In the genomic region with DNA sequence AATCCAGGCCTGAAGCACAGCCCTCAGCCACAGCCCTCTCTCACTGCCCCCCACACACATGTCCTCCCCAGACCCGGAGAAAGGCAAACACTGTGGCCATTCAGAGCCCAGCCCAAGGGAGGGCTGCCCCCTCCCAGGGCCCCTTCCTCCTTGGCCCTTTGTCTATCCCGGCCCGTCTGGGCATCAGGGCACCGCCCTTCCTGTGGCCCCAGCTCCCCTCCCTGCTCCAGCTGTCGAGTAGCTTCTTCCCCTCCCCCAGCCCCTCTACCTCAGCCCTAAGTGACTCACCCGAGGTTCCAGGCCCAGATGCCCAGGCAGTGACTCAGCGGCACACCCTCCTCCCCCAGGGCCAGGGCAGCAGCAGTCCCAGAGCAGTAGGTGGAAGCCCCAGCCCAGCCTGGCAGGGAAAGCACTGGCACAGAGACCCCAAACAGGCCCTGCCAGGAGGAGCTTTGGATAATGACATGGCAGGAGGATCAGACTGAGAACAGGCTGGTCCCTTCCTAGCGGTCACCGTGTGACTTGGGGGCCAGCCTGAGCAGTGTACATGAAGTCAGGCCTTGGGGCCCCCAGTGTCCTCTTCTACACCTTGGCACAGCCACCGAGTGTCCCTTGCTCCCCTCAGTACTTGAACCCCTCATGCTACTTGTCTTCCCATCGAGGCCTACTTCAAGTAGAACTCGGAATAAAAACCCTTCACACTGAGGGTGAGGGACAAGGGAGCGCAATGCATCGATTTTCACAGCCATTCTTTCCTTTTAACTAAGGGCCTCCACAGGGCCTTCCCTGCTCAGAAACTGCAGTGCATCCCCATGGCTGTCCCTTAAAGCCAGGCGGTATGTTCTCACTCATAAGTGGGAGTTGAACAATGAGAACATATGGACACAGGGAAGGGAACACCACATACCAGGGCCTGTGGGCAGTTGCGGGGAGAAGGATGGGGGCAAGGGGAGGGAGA, we compare ENCODE assay signal across 9 cellular contexts. TPM values are rescaled to one million over a fixed set of nuclear protein-coding genes. Genes with fewer than 3 reads are reported as not detected.
DNase-seq lines count a peak whose midpoint lies in the region; ATAC-seq, FAIRE-seq and TF ChIP-seq lines count a peak whose summit lies in the region.
"Had no signal": no experiment of that assay in that cellular context is flagged by ENCODE, and none has a peak within 500 bp of the region (broad histone marks: within the 10 kb centered on the region; RNA-seq: fewer than 3 reads in every experiment).

No MANE protein-coding gene starts in this region.

- TF ChIP-seq CTCF in fibroblast of villous mesenchyme (IDR thresholded peaks at IDR 0.05; ENCODE audit: insufficient read depth, low read depth, low read length), result no peak

- peak overlapping the region; percentile 98 for H3K27ac ChIP-seq in SJCRH30
- H3K27ac ChIP-seq in subcutaneous abdominal adipose tissue (ENCODE audit: low read depth, low read length), result peak overlapping the region; percentile 92

- no peaks in the 10 kb centered on the region for H3K27me3 ChIP-seq in SJCRH30
- no peaks in the 10 kb centered on the region for H3K27me3 ChIP-seq in subcutaneous abdominal adipose tissue (ENCODE audit: control insufficient read depth in 5 of 5, insufficient read depth in 4 of 5, low read length in 5 of 5)

- DNase-seq in DMS53 treated with DMSO at 0.1 percent for 48 hours (lab: John Stamatoyannopoulos, UW; ENCODE audit: unreplicated experiment) (peak; percentile 95), HTR-8/SVneo (ENCODE audit: insufficient read length, low spot score) (peak; percentile 97), SJCRH30 (peak; percentile 98 to 99), fibroblast of villous mesenchyme (ENCODE audit: low read depth) (peak; percentile 99), non-pigmented ciliary epithelial cell (ENCODE audit: low read depth) (peak; percentile 94)
- peak; percentile 80 for DNase-seq in activated gamma-delta T cell treated with anti-CD3 and anti-CD28 coated beads, Interleukin-2, amount 50 U/mL, for 16 hours (ENCODE audit: low read depth)

- H3K4me3 ChIP-seq in SJCRH30 (no peak overlapping the region), fibroblast of villous mesenchyme (ENCODE audit: low read depth, low read length) (no peak overlapping the region), subcutaneous abdominal adipose tissue (ENCODE audit: low read depth in 1 of 5, low read length in 5 of 5) (peak overlapping the region in 1 of 5 donors; percentile 30)

- H3K9me3 ChIP-seq in SJCRH30 (replicated peaks) (no peaks in the 10 kb centered on the region), subcutaneous abdominal adipose tissue (ENCODE audit: control insufficient read depth in 5 of 5, low read length in 5 of 5) (no peaks in the 10 kb centered on the region)

- no peaks in the 10 kb centered on the region for H3K36me3 ChIP-seq in SJCRH30
- no peaks in the 10 kb centered on the region for H3K36me3 ChIP-seq in subcutaneous abdominal adipose tissue (ENCODE audit: control insufficient read depth in 5 of 5, insufficient read depth in 5 of 5, low read length in 5 of 5)

- H3K4me1 ChIP-seq in SJCRH30 (peaks cover 44% of the 10 kb centered on the region), subcutaneous abdominal adipose tissue (ENCODE audit: control insufficient read depth in 5 of 5, insufficient read depth in 5 of 5, low read length in 5 of 5) (peaks cover 11 to 43% (median 34%) of the 10 kb centered on the region in 5 donors)

- ATAC-seq in GM19328 (IDR thresholded peaks at IDR 0.05; ENCODE audit: unreplicated experiment), result no peak

- FAIRE-seq in HTR-8/SVneo (lab: Jason Lieb, UNC), result peak; percentile 78

- peak overlapping the region in 4 of 5 donors; percentile 8 to 68 (median 64) for H3K9ac ChIP-seq in subcutaneous abdominal adipose tissue (ENCODE audit: low read length in 5 of 5)

RNA-seq across cellular contexts. Expression of gene S100A2, which starts 1.0 kb away (rescaled TPM):
- total RNA-seq in SJCRH30 (2014; rRNA removed; shearing (Covaris generic)), result 3.2 and 5.5 TPM in 2 replicates
- 0.97 and 2.2 TPM in 2 replicates for total RNA-seq in fibroblast of villous mesenchyme

RNA-seq across cellular contexts. Expression of gene S100A3, which starts 17.6 kb away (rescaled TPM):
- 0.38 and 1.0 TPM in 2 replicates for total RNA-seq in SJCRH30 (2014; rRNA removed; shearing (Covaris generic))
- 18.0 and 20.3 TPM in 2 replicates for total RNA-seq in fibroblast of villous mesenchyme

RNA-seq across cellular contexts. Expression of gene S100A4, which starts 21.1 kb away (rescaled TPM):
- 1.0 and 2.1 TPM in 2 replicates for total RNA-seq in SJCRH30 (2014; rRNA removed; shearing (Covaris generic))
- 165 and 507 TPM in 2 replicates for total RNA-seq in fibroblast of villous mesenchyme

RNA-seq across cellular contexts. Expression of gene S100A5, which starts 26.0 kb away (rescaled TPM):
- not detected in 2 replicates for total RNA-seq in SJCRH30 (2014; rRNA removed; shearing (Covaris generic))
- 0.32 TPM in 1 of 2 replicates, not detected in the other for total RNA-seq in fibroblast of villous mesenchyme
- total RNA-seq: glomerular endothelial cell had no signal

RNA-seq across cellular contexts. Expression of gene S100A6, which starts 30.9 kb away (rescaled TPM):
- total RNA-seq in SJCRH30 (2014; rRNA removed; shearing (Covaris generic)), result 38.8 and 48.3 TPM in 2 replicates
- total RNA-seq in fibroblast of villous mesenchyme, result 1,018 and 1,040 TPM in 2 replicates

Comparison
In these comparisons a context has a peak if more than half of its experiments do, and no peak if none do; other contexts are left out.
1. RNA of gene S100A4, which starts 21.1 kb away (total RNA-seq): 165 to 507 TPM in fibroblast of villous mesenchyme; 1.0 to 2.1 TPM in SJCRH30; every median in the first group is over 10 times any median in the second.
2. Peak in every context shown above with its lines, with median percentiles within 50 percentile points of each other: DNase-seq.